ENCODE assay signal across 11 cellular contexts in genomic region chr5:10513501-10514442, GRCh38. TPM values are rescaled to one million over a fixed set of nuclear protein-coding genes. Genes with fewer than 3 reads are reported as not detected.
A peak's percentile ranks its signal among the peaks of the same experiment; 100 is the strongest.
DNase-seq lines count a peak whose midpoint lies in the region; ATAC-seq and TF ChIP-seq lines count a peak whose summit lies in the region.
"Had no signal": no experiment of that assay in that cellular context is flagged by ENCODE, and none has a peak within 500 bp of the region (broad histone marks: within the 10 kb centered on the region; RNA-seq: fewer than 3 reads in every experiment).

No MANE protein-coding gene starts in this region.

- no peaks in the 10 kb centered on the region for H3K27me3 ChIP-seq in GM23338 (ENCODE audit: insufficient read depth)
- peaks cover 0 to 14% (median 0%) of the 10 kb centered on the region in 4 donors for H3K27me3 ChIP-seq in esophagus squamous epithelium
- H3K27me3 ChIP-seq: gastrocnemius medialis, neutrophil had no signal

- no peaks in the 10 kb centered on the region for H3K9me3 Mint-ChIP-seq in GM23338

- DNase-seq in GM23338 (ENCODE audit: low spot score) (peak; percentile 86), SK-MEL-5 (ENCODE audit: low read depth, low spot score) (peak; percentile 47), fibroblast of the aortic adventitia (ENCODE audit: low read depth) (peak; percentile 89), retinal pigment epithelial cell (ENCODE audit: low read depth) (peak; percentile 45), T-helper 2 cell (no peak), HUDEP-2 (lab: John Stamatoyannopoulos, UW; ENCODE audit: unreplicated experiment in 76 of 76) (no peak), esophagus squamous epithelium (lab: John Stamatoyannopoulos, UW) (no peak)
- DNase-seq: activated naive CD4-positive, alpha-beta T cell; gastrocnemius medialis had no signal

- no peaks in the 10 kb centered on the region for H3K79me2 ChIP-seq in GM23338 (replicated peaks; ENCODE audit: insufficient read depth)

- H3K27me3 Mint-ChIP-seq in GM23338 (ENCODE audit: insufficient read depth, low read depth, poor library complexity) = peaks cover 2% of the 10 kb centered on the region

- H3K9me3 ChIP-seq in esophagus squamous epithelium = no peaks in the 10 kb centered on the region
- H3K9me3 ChIP-seq: gastrocnemius medialis, neutrophil had no signal

- in situ Hi-C loops in SK-MEL-5 (cut with HindIII; ENCODE audit: low pct_unique_long_range_greater_than_20kb, low sequenced_read_pairs) = no loop called here

- no peak overlapping the region for H3K4me3 Mint-ChIP-seq in GM23338

- no peak overlapping the region for H3K27ac Mint-ChIP-seq in GM23338

- no peak for TF ChIP-seq CTCF in GM23338 (conservative IDR thresholded peaks at IDR 0.05; ENCODE audit: low read depth in 2 of 2)
- no peak for TF ChIP-seq CTCF in fibroblast of the aortic adventitia (IDR thresholded peaks at IDR 0.05; ENCODE audit: insufficient read depth, low read length)
- TF ChIP-seq CTCF in retinal pigment epithelial cell (conservative IDR thresholded peaks at IDR 0.05; ENCODE audit: low read depth, low read length) = no peak
- no peak for TF ChIP-seq CTCF in esophagus squamous epithelium (IDR thresholded peaks at IDR 0.05)

- peak; percentile 97 for ATAC-seq in GM23338
- ATAC-seq in HG03521 (IDR thresholded peaks at IDR 0.05; ENCODE audit: unreplicated experiment) = no peak
- ATAC-seq: gastrocnemius medialis had no signal

- TF ChIP-seq POLR2A in esophagus squamous epithelium (IDR thresholded peaks at IDR 0.05) = no peak

- H3K4me1 ChIP-seq in GM23338 (ENCODE audit: insufficient read depth) (peaks cover 7% of the 10 kb centered on the region; the same call in 1 of the 2 replicates), esophagus squamous epithelium (no peaks in the 10 kb centered on the region)
- H3K4me1 ChIP-seq: gastrocnemius medialis had no signal

- intact Hi-C loops in esophagus squamous epithelium (cut with DNase I) = no loop called here

- no peaks in the 10 kb centered on the region for H3K36me3 ChIP-seq in GM23338 (ENCODE audit: insufficient read depth)
- no peaks in the 10 kb centered on the region for H3K36me3 ChIP-seq in esophagus squamous epithelium
- H3K36me3 ChIP-seq: gastrocnemius medialis, neutrophil had no signal

- H4K20me1 ChIP-seq in GM23338 (replicated peaks; ENCODE audit: insufficient read depth) = no peaks in the 10 kb centered on the region

- H3K27ac ChIP-seq in GM23338 (ENCODE audit: low read depth) (no peak overlapping the region), esophagus squamous epithelium (no peak overlapping the region)
- H3K27ac ChIP-seq: gastrocnemius medialis, neutrophil had no signal

- peaks cover 3% of the 10 kb centered on the region; the same call in 1 of the 2 replicates for H3F3A ChIP-seq in GM23338 (replicated peaks; ENCODE audit: low read depth)

- H3K4me2 ChIP-seq in GM23338 = peak overlapping the region; percentile 69

- no peaks in the 10 kb centered on the region for H3K36me3 Mint-ChIP-seq in GM23338 (ENCODE audit: low read depth)

- H3K9me2 ChIP-seq in GM23338 (ENCODE audit: insufficient read depth) = no peaks in the 10 kb centered on the region

- no peak overlapping the region for H3K4me3 ChIP-seq in GM23338
- H3K4me3 ChIP-seq in fibroblast of the aortic adventitia (ENCODE audit: low read depth, low read length) = no peak overlapping the region
- H3K4me3 ChIP-seq in retinal pigment epithelial cell (ENCODE audit: low read length) = no peak overlapping the region
- H3K4me3 ChIP-seq in esophagus squamous epithelium = no peak overlapping the region
- H3K4me3 ChIP-seq: gastrocnemius medialis had no signal

- peaks cover 14% of the 10 kb centered on the region for H3K4me1 Mint-ChIP-seq in GM23338

- WGBS in esophagus squamous epithelium, 2 donors = 53 to 58% methylated on average over 7 to 9 of the region's 10 CpGs

- peak overlapping the region; percentile 93 for H2AFZ ChIP-seq in GM23338

TF ChIP-seq in GM23338, 12 proteins besides CTCF, POLR2A, EP300 and RAD21:
- TF ChIP-seq NANOG (IDR thresholded peaks at IDR 0.05; ENCODE audit: borderline replicate concordance) (no peak), ETS1 (IDR thresholded peaks at IDR 0.05) (no peak), POLR2AphosphoS5 (IDR thresholded peaks at IDR 0.05; ENCODE audit: low read depth) (no peak), STAT1 (IDR thresholded peaks at IDR 0.05; ENCODE audit: unreplicated experiment) (no peak), ZNF114 (CRISPR knock-in tag; IDR thresholded peaks at IDR 0.05) (no peak), ZNF331 (CRISPR knock-in tag; IDR thresholded peaks at IDR 0.05; ENCODE audit: low read depth) (no peak), EZH2 (IDR thresholded peaks at IDR 0.05; ENCODE audit: low read depth, unreplicated experiment) (no peak), CREB1 (CRISPR knock-in tag; IDR thresholded peaks at IDR 0.05; ENCODE audit: low read depth) (no peak)

RNA-seq across cellular contexts. Expression of gene ANKRD33B, which starts 50.1 kb away (rescaled TPM):
- total RNA-seq in GM23338 (2014; rRNA removed; shearing (Covaris generic)) = 13.0 and 15.4 TPM in 2 replicates
- polyA plus RNA-seq in GM23338 (2016; fragmentation: Nextera tagmentation; extraction: Ambion mirVana) = 2.7 and 2.9 TPM in 2 replicates
- total RNA-seq in SK-MEL-5 (2014; rRNA removed; shearing (Covaris generic)) = 1.1 and 1.3 TPM in 2 replicates
- 1.9 and 3.0 TPM in 2 replicates for polyA plus RNA-seq in SK-MEL-5 (2015; cell fraction: cytosol; rRNA removed)
- 2.0 and 2.9 TPM in 2 replicates for polyA plus RNA-seq in SK-MEL-5 (2015; cell fraction: nucleus; rRNA removed)
- total RNA-seq in fibroblast of the aortic adventitia (ENCODE audit: low replicate concordance) (8.3 and 11.3 TPM in 2 replicates), esophagus squamous epithelium (1 to 10 TPM in 2 of 4 donors, under 1 TPM in 2; 0.57 to 6.5 (median 1.7) TPM)

Comparison
In these comparisons a context has a peak if more than half of its experiments do, and no peak if none do; other contexts are left out.
1. DNase-seq: peak in GM23338 (single experiment), SK-MEL-5 (single experiment), fibroblast of the aortic adventitia (single experiment) and retinal pigment epithelial cell (single experiment); none in T-helper 2 cell (0 of 5), HUDEP-2 (0 of 76) and esophagus squamous epithelium (single experiment).